ENCODE assay signal across 10 cellular contexts in genomic region chr10:86377797-86378146, GRCh38. TPM values are rescaled to one million over a fixed set of nuclear protein-coding genes. Genes with fewer than 3 reads are reported as not detected.
"Had no signal": no experiment of that assay in that cellular context is flagged by ENCODE, and none has a peak within 500 bp of the region (broad histone marks: within the 10 kb centered on the region; RNA-seq: fewer than 3 reads in every experiment).

No MANE protein-coding gene starts in this region.

- H3K9me3 Mint-ChIP-seq: activated naive CD8-positive, alpha-beta T cell treated with anti-CD3 and anti-CD28 coated beads for 36 hours; activated T-cell treated with anti-CD3 and anti-CD28 coated beads, Interleukin-2, amount 50 U/mL, for 72 hours; central memory CD8-positive, alpha-beta T cell; nephron; T-cell had no signal

- H3K27me3 ChIP-seq: right atrium auricular region had no signal

- H3K4me1 Mint-ChIP-seq: activated naive CD8-positive, alpha-beta T cell treated with anti-CD3 and anti-CD28 coated beads for 36 hours; brain; central memory CD8-positive, alpha-beta T cell; nephron had no signal

- H3K4me3 Mint-ChIP-seq: activated naive CD8-positive, alpha-beta T cell treated with anti-CD3 and anti-CD28 coated beads for 36 hours; activated T-cell treated with anti-CD3 and anti-CD28 coated beads, Interleukin-2, amount 50 U/mL, for 72 hours; central memory CD8-positive, alpha-beta T cell; T-cell had no signal

- H3K9me3 ChIP-seq: right atrium auricular region, transverse colon had no signal

- H3K27ac ChIP-seq: foreskin keratinocyte, right atrium auricular region, transverse colon had no signal

- H3K36me3 Mint-ChIP-seq: activated naive CD8-positive, alpha-beta T cell treated with anti-CD3 and anti-CD28 coated beads for 36 hours; brain; T-cell had no signal

- H3K36me3 ChIP-seq: right atrium auricular region, transverse colon had no signal

- H3K27ac Mint-ChIP-seq: activated naive CD8-positive, alpha-beta T cell treated with anti-CD3 and anti-CD28 coated beads for 36 hours; activated T-cell treated with anti-CD3 and anti-CD28 coated beads, Interleukin-2, amount 50 U/mL, for 72 hours; brain; nephron; progenitor cell of endocrine pancreas; T-cell had no signal

RNA-seq across cellular contexts. Expression of gene GRID1, which starts 11.2 kb away (rescaled TPM):
- total RNA-seq: activated naive CD8-positive, alpha-beta T cell treated with anti-CD3 and anti-CD28 coated beads for 36 hours; activated T-cell treated with anti-CD3 and anti-CD28 coated beads, Interleukin-2, amount 50 U/mL, for 72 hours; foreskin keratinocyte had no signal
